In genomic region chr3:46710229-46710628, GRCh38 we compare ENCODE assay signal across 23 cellular contexts. TPM values are rescaled to one million over a fixed set of nuclear protein-coding genes. Genes with fewer than 3 reads are reported as not detected.
"Had no signal": no experiment of that assay in that cellular context is flagged by ENCODE, and none has a peak within 500 bp of the region (broad histone marks: within the 10 kb centered on the region; RNA-seq: fewer than 3 reads in every experiment).

No MANE protein-coding gene starts in this region.

- H3K9me3 ChIP-seq: SK-N-SH, tibial nerve had no signal

- DNase-seq: activated CD4-positive, alpha-beta memory T cell treated with anti-CD3 and anti-CD28 coated beads for 36 hours; activated CD4-positive, alpha-beta T cell treated with anti-CD3 and anti-CD28 coated beads for 48 hours; activated T-cell treated with anti-CD3 and anti-CD28 coated beads for 4 hours; anterior cingulate cortex; dermis blood vessel endothelial cell; effector CD8-positive, alpha-beta T cell; foreskin keratinocyte; naive B cell; occipital lobe; SK-N-SH had no signal

- H3K4me3 ChIP-seq: lung, tibial nerve had no signal

- H3K36me3 ChIP-seq: tibial nerve had no signal

- H3K27ac Mint-ChIP-seq: activated CD4-positive, alpha-beta memory T cell treated with anti-CD3 and anti-CD28 coated beads for 36 hours; stimulated activated naive CD8-positive, alpha-beta T cell treated with anti-CD3 and anti-CD28 coated beads, Interleukin-15, amount 100 ng/mL, for 72 hours had no signal

- H3K4me1 Mint-ChIP-seq: activated naive CD4-positive, alpha-beta T cell treated with anti-CD3 and anti-CD28 coated beads, Interleukin-2, amount 10 ng/mL, durations not matched to agents 7 days and 5 days; naive B cell; stimulated activated naive CD8-positive, alpha-beta T cell treated with anti-CD3 and anti-CD28 coated beads, Interleukin-15, amount 100 ng/mL, for 72 hours had no signal

- H3K27me3 ChIP-seq: foreskin keratinocyte, tibial nerve had no signal

- H3K36me3 Mint-ChIP-seq: activated CD4-positive, alpha-beta memory T cell treated with anti-CD3 and anti-CD28 coated beads for 36 hours; activated naive CD4-positive, alpha-beta T cell treated with anti-CD3 and anti-CD28 coated beads, Interleukin-2, amount 10 ng/mL, durations not matched to agents 7 days and 5 days; brain; naive B cell had no signal

- H3K27ac ChIP-seq: foreskin keratinocyte, tibial nerve, VCaP had no signal

- H3K4me2 ChIP-seq: SK-N-SH had no signal

- H3K27me3 Mint-ChIP-seq: activated CD4-positive, alpha-beta memory T cell treated with anti-CD3 and anti-CD28 coated beads for 36 hours; stimulated activated naive CD8-positive, alpha-beta T cell treated with anti-CD3 and anti-CD28 coated beads, Interleukin-15, amount 100 ng/mL, for 72 hours had no signal

- H3K9ac ChIP-seq: SK-N-SH had no signal

- ATAC-seq: foreskin keratinocyte; left colon; stimulated activated naive CD8-positive, alpha-beta T cell treated with anti-CD3 and anti-CD28 coated beads, Interleukin-15, amount 100 ng/mL, for 72 hours had no signal

- H3K9me3 Mint-ChIP-seq: activated CD4-positive, alpha-beta memory T cell treated with anti-CD3 and anti-CD28 coated beads for 36 hours; activated naive CD4-positive, alpha-beta T cell treated with anti-CD3 and anti-CD28 coated beads, Interleukin-2, amount 10 ng/mL, durations not matched to agents 7 days and 5 days; brain; naive B cell; stimulated activated naive CD8-positive, alpha-beta T cell treated with anti-CD3 and anti-CD28 coated beads, Interleukin-15, amount 100 ng/mL, for 72 hours had no signal

- H3K4me3 Mint-ChIP-seq: activated CD4-positive, alpha-beta memory T cell treated with anti-CD3 and anti-CD28 coated beads for 36 hours; activated naive CD4-positive, alpha-beta T cell treated with anti-CD3 and anti-CD28 coated beads, Interleukin-2, amount 10 ng/mL, durations not matched to agents 7 days and 5 days; brain; naive B cell; stimulated activated naive CD8-positive, alpha-beta T cell treated with anti-CD3 and anti-CD28 coated beads, Interleukin-15, amount 100 ng/mL, for 72 hours had no signal

RNA-seq across cellular contexts. Expression of gene PRSS50, which starts 7.4 kb away (rescaled TPM):
- total RNA-seq: activated CD4-positive, alpha-beta memory T cell treated with anti-CD3 and anti-CD28 coated beads for 36 hours; dermis blood vessel endothelial cell; foreskin keratinocyte; glomerular endothelial cell; left colon; mesenteric fat pad; renal cortical epithelial cell; T-helper 2 cell treated with Interferon-gamma antibody and Interleukin-4, amounts not matched to agents 100 ng/mL and 5 ng/mL, for 36 hours had no signal
- polyA plus RNA-seq: foreskin keratinocyte, keratinocyte, neural cell, SK-N-SH had no signal

RNA-seq across cellular contexts. Expression of gene TMIE, which starts 9.0 kb away (rescaled TPM):
- total RNA-seq: foreskin keratinocyte; glomerular endothelial cell; T-helper 2 cell treated with Interferon-gamma antibody and Interleukin-4, amounts not matched to agents 100 ng/mL and 5 ng/mL, for 36 hours had no signal
- polyA plus RNA-seq: foreskin keratinocyte, neural cell had no signal
